22 cellular contexts compared by ENCODE assay signal in the genomic region with DNA sequence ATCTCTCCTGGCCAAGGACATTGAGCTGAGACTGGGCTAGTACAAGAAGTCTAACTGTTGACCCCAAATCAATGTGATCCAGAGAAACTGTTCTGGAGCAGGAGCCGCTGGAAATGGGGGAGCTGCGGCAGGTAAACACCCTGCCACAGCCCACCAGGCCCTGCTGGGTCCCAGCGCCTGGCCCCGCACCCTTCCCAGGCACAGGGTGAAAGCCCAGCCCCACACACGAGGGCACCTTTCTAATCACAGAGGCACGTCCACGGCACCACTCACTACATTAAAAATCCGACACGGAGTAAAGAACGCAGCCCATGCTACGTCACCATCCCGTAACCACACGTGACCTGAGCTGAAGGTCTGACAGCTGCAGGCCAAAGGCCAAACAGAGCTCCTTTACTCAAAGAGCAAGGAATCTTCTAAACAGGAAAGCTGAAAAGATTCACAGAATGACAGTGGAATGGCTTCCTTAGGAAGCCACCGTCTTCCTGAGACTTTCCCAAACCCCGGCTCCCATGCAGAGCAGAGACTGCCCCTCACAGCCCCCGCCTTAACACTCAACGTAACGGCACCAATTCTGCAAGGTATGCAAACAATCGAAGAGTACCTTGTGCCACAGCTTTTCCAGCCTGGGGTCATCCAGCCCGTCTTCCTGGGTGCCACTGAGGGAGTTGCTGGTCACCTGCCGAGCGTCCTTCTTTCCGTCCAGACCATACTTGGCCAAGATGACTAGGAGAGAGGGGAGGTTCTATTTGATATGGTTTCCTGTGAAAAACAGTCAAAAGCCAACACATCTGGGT. TPM values are rescaled to one million over a fixed set of nuclear protein-coding genes. Genes with fewer than 3 reads are reported as not detected.
"Had no signal": no experiment of that assay in that cellular context is flagged by ENCODE, and none has a peak within 500 bp of the region (broad histone marks: within the 10 kb centered on the region; RNA-seq: fewer than 3 reads in every experiment).

No MANE protein-coding gene starts in this region.

- H3K27ac ChIP-seq: esophagus squamous epithelium, hepatocyte, psoas muscle, tibial nerve, uterus, WERI-Rb-1 had no signal

- H3K36me3 ChIP-seq: uterus had no signal

- H3K27me3 Mint-ChIP-seq: activated CD4-positive, alpha-beta memory T cell treated with anti-CD3 and anti-CD28 coated beads, Interleukin-2, amount 10 ng/mL, durations not matched to agents 7 days and 5 days; activated CD8-positive, alpha-beta memory T cell treated with anti-CD3 and anti-CD28 coated beads, Interleukin-2, amount 10 ng/mL, durations not matched to agents 7 days and 5 days; activated T-cell treated with anti-CD3 and anti-CD28 coated beads, Interleukin-2, amount 50 U/mL, for 24 hours had no signal

- H3K4me3 ChIP-seq: esophagus squamous epithelium, hepatocyte, psoas muscle, tibial nerve, uterus had no signal

- ATAC-seq: activated CD8-positive, alpha-beta memory T cell treated with anti-CD3 and anti-CD28 coated beads, Interleukin-2, amount 10 ng/mL, durations not matched to agents 7 days and 5 days; left colon; psoas muscle had no signal

- DNase-seq: activated CD4-positive, alpha-beta memory T cell treated with anti-CD3 and anti-CD28 coated beads, Interleukin-2, amount 10 ng/mL, durations not matched to agents 7 days and 5 days; activated CD8-positive, alpha-beta memory T cell treated with anti-CD3 and anti-CD28 coated beads, Interleukin-2, amount 10 ng/mL, durations not matched to agents 7 days and 5 days; activated naive CD4-positive, alpha-beta T cell treated with anti-CD3 and anti-CD28 coated beads for 36 hours; activated T-cell treated with anti-CD3 and anti-CD28 coated beads, Interleukin-2, amount 50 U/mL, for 24 hours; dermis blood vessel endothelial cell; effector memory CD4-positive, alpha-beta T cell; esophagus squamous epithelium; stimulated activated CD8-positive, alpha-beta memory T cell treated with anti-CD3 and anti-CD28 coated beads, Interleukin-4, amount 100 ng/mL, for 48 hours; stimulated activated naive CD4-positive, alpha-beta T cell treated with Interleukin-2 at 50 U/mL for 16 hours; SW 1271; T-helper 2 cell; uterus; WERI-Rb-1 had no signal

- H3K4me1 Mint-ChIP-seq: activated CD4-positive, alpha-beta memory T cell treated with anti-CD3 and anti-CD28 coated beads, Interleukin-2, amount 10 ng/mL, durations not matched to agents 7 days and 5 days; activated CD8-positive, alpha-beta memory T cell treated with anti-CD3 and anti-CD28 coated beads, Interleukin-2, amount 10 ng/mL, durations not matched to agents 7 days and 5 days; mesothelial cell of epicardium; neural crest cell had no signal

- H3K4me3 Mint-ChIP-seq: activated CD4-positive, alpha-beta memory T cell treated with anti-CD3 and anti-CD28 coated beads, Interleukin-2, amount 10 ng/mL, durations not matched to agents 7 days and 5 days; activated CD8-positive, alpha-beta memory T cell treated with anti-CD3 and anti-CD28 coated beads, Interleukin-2, amount 10 ng/mL, durations not matched to agents 7 days and 5 days; activated naive CD4-positive, alpha-beta T cell treated with anti-CD3 and anti-CD28 coated beads for 36 hours; activated T-cell treated with anti-CD3 and anti-CD28 coated beads, Interleukin-2, amount 50 U/mL, for 24 hours; mesothelial cell of epicardium; neural crest cell had no signal

- H3K27ac Mint-ChIP-seq: activated CD4-positive, alpha-beta memory T cell treated with anti-CD3 and anti-CD28 coated beads, Interleukin-2, amount 10 ng/mL, durations not matched to agents 7 days and 5 days; activated CD8-positive, alpha-beta memory T cell treated with anti-CD3 and anti-CD28 coated beads, Interleukin-2, amount 10 ng/mL, durations not matched to agents 7 days and 5 days; activated naive CD4-positive, alpha-beta T cell treated with anti-CD3 and anti-CD28 coated beads for 36 hours; activated T-cell treated with anti-CD3 and anti-CD28 coated beads, Interleukin-2, amount 50 U/mL, for 24 hours; activated T-helper 2 cell treated with anti-CD3 and anti-CD28 coated beads, Interferon-gamma antibody, Interleukin-2, Interleukin-4, amounts not matched to agents 10 μg/mL and 5 μg/mL and 100 μg/mL, durations not matched to agents 14 hours and 24 hours and 36 hours; mesothelial cell of epicardium had no signal

- H3K4me1 ChIP-seq: esophagus squamous epithelium, psoas muscle, tibial nerve, uterus had no signal

- H3K9me3 ChIP-seq: esophagus squamous epithelium, psoas muscle, tibial nerve, uterus had no signal

- H3K9me3 Mint-ChIP-seq: activated CD4-positive, alpha-beta memory T cell treated with anti-CD3 and anti-CD28 coated beads, Interleukin-2, amount 10 ng/mL, durations not matched to agents 7 days and 5 days; activated naive CD4-positive, alpha-beta T cell treated with anti-CD3 and anti-CD28 coated beads for 36 hours; activated T-cell treated with anti-CD3 and anti-CD28 coated beads, Interleukin-2, amount 50 U/mL, for 24 hours; activated T-helper 2 cell treated with anti-CD3 and anti-CD28 coated beads, Interferon-gamma antibody, Interleukin-2, Interleukin-4, amounts not matched to agents 10 μg/mL and 5 μg/mL and 100 μg/mL, durations not matched to agents 14 hours and 24 hours and 36 hours; mesothelial cell of epicardium; neural crest cell had no signal

- H3K27me3 ChIP-seq: esophagus squamous epithelium, hepatocyte, tibial nerve, uterus had no signal

RNA-seq across cellular contexts. Expression of gene DOK7, which starts 56.6 kb away (rescaled TPM):
- total RNA-seq: activated CD4-positive, alpha-beta memory T cell treated with anti-CD3 and anti-CD28 coated beads, Interleukin-2, amount 10 ng/mL, durations not matched to agents 7 days and 5 days; activated CD8-positive, alpha-beta memory T cell treated with anti-CD3 and anti-CD28 coated beads, Interleukin-2, amount 10 ng/mL, durations not matched to agents 7 days and 5 days; activated naive CD4-positive, alpha-beta T cell treated with anti-CD3 and anti-CD28 coated beads for 36 hours; activated T-helper 2 cell treated with anti-CD3 and anti-CD28 coated beads, Interferon-gamma antibody, Interleukin-2, Interleukin-4, amounts not matched to agents 10 μg/mL and 5 μg/mL and 100 μg/mL, durations not matched to agents 14 hours and 24 hours and 36 hours; lung microvascular endothelial cell; neural crest cell; osteocyte had no signal
